Comparison of ENCODE assay signal across 20 cellular contexts in genomic region chr11:67320691-67321090, GRCh38. TPM values are rescaled to one million over a fixed set of nuclear protein-coding genes. Genes with fewer than 3 reads are reported as not detected.
A peak's percentile ranks its signal among the peaks of the same experiment; 100 is the strongest.
DNase-seq lines count a peak whose midpoint lies in the region; ATAC-seq and TF ChIP-seq lines count a peak whose summit lies in the region.
"Had no signal": no experiment of that assay in that cellular context is flagged by ENCODE, and none has a peak within 500 bp of the region (broad histone marks: within the 10 kb centered on the region; RNA-seq: fewer than 3 reads in every experiment).

No MANE protein-coding gene starts in this region.

- H3K4me1 ChIP-seq in left ventricle myocardium inferior: peaks cover 30% of the 10 kb centered on the region

- H3K36me3 Mint-ChIP-seq in activated CD4-positive, alpha-beta T cell treated with anti-CD3 and anti-CD28 coated beads, Interleukin-2, amount 10 ng/mL, durations not matched to agents 24 days and 14 days (ENCODE audit: low read depth): peaks cover 4% of the 10 kb centered on the region

- intact Hi-C loops in activated CD4-positive, alpha-beta T cell treated with anti-CD3 and anti-CD28 coated beads, Interleukin-2, amount 10 ng/mL, durations not matched to agents 24 days and 14 days (cut with micrococcal nuclease): no loop called here
- intact Hi-C loops in Right ventricle myocardium inferior (cut with DNase I) (no loop called here), left ventricle myocardium inferior (cut with micrococcal nuclease) (no loop called here), posterior vena cava (cut with DNase I) (no loop called here)

- H3K27me3 Mint-ChIP-seq in activated CD4-positive, alpha-beta T cell treated with anti-CD3 and anti-CD28 coated beads, Interleukin-2, amount 10 ng/mL, durations not matched to agents 24 days and 14 days: peaks cover 6% of the 10 kb centered on the region
- H3K27me3 Mint-ChIP-seq: B cell; CD4-positive, alpha-beta T cell had no signal

- ATAC-seq in Right ventricle myocardium inferior: no peak
- no peak for ATAC-seq in HG02642 (IDR thresholded peaks at IDR 0.05; ENCODE audit: poor library complexity, unreplicated experiment)
- no peak for ATAC-seq in GM18511 (IDR thresholded peaks at IDR 0.05; ENCODE audit: unreplicated experiment)
- ATAC-seq: A549; CD8-positive, alpha-beta T cell had no signal

- H3K4me3 ChIP-seq in left ventricle myocardium inferior: no peak overlapping the region
- H3K4me3 ChIP-seq: A549; BLaER1 treated with 17β-estradiol and CSF1 and Interleukin-3, amounts not matched to agents 10 nM and 100 nM had no signal

- no peak overlapping the region for H3K27ac ChIP-seq in left ventricle myocardium inferior (replicated peaks)
- H3K27ac ChIP-seq: 22Rv1; A549; BLaER1 treated with 17β-estradiol and CSF1 and Interleukin-3, amounts not matched to agents 10 nM and 100 nM; C4-2B had no signal

- no peak for TF ChIP-seq CTCF in left ventricle myocardium inferior (IDR thresholded peaks at IDR 0.05; ENCODE audit: borderline replicate concordance)

- H3K9me3 Mint-ChIP-seq in activated CD4-positive, alpha-beta T cell treated with anti-CD3 and anti-CD28 coated beads, Interleukin-2, amount 10 ng/mL, durations not matched to agents 24 days and 14 days: no peaks in the 10 kb centered on the region
- H3K9me3 Mint-ChIP-seq: CD4-positive, alpha-beta T cell; CD8-positive, alpha-beta T cell had no signal

- H3K4me1 Mint-ChIP-seq in activated CD4-positive, alpha-beta T cell treated with anti-CD3 and anti-CD28 coated beads, Interleukin-2, amount 10 ng/mL, durations not matched to agents 24 days and 14 days: peaks cover 13% of the 10 kb centered on the region

- H3K4me3 Mint-ChIP-seq in activated CD4-positive, alpha-beta T cell treated with anti-CD3 and anti-CD28 coated beads, Interleukin-2, amount 10 ng/mL, durations not matched to agents 24 days and 14 days: no peak overlapping the region
- H3K4me3 Mint-ChIP-seq: B cell; CD4-positive, alpha-beta T cell; CD8-positive, alpha-beta T cell had no signal

- H3K9me3 ChIP-seq in left ventricle myocardium inferior (replicated peaks): no peaks in the 10 kb centered on the region
- H3K9me3 ChIP-seq: A549; BLaER1 treated with 17β-estradiol and CSF1 and Interleukin-3, amounts not matched to agents 10 nM and 100 nM; Caco-2 had no signal

- H3K27ac Mint-ChIP-seq in activated CD4-positive, alpha-beta T cell treated with anti-CD3 and anti-CD28 coated beads, Interleukin-2, amount 10 ng/mL, durations not matched to agents 24 days and 14 days: no peak overlapping the region
- H3K27ac Mint-ChIP-seq: B cell; CD4-positive, alpha-beta T cell; CD8-positive, alpha-beta T cell had no signal

- no peaks in the 10 kb centered on the region for H3K27me3 ChIP-seq in left ventricle myocardium inferior (ENCODE audit: low read depth)

- H3K36me3 ChIP-seq in left ventricle myocardium inferior: no peaks in the 10 kb centered on the region

- DNase-seq in activated CD4-positive, alpha-beta T cell treated with anti-CD3 and anti-CD28 coated beads, Interleukin-2, amount 10 ng/mL, durations not matched to agents 24 days and 14 days: peak; percentile 51
- DNase-seq in activated CD4-positive, alpha-beta T cell treated with anti-CD3 and anti-CD28 coated beads for 1 hour: no peak
- DNase-seq in Right ventricle myocardium inferior (ENCODE audit: missing footprints): peak; percentile 7
- no peak for DNase-seq in left ventricle myocardium inferior
- peak; percentile 57 for DNase-seq in mesenteric fat pad (ENCODE audit: low spot score)
- DNase-seq in posterior vena cava (ENCODE audit: low spot score): peak; percentile 50
- DNase-seq: AML-193; Caco-2; Calu3; CD4-positive, alpha-beta T cell; CD8-positive, alpha-beta T cell; DMS79 treated with DMSO at 0.1 percent for 48 hours; GF-D8 had no signal

RNA-seq across cellular contexts. Expression of gene SSH3, which starts 17.4 kb away (rescaled TPM):
- total RNA-seq in activated CD4-positive, alpha-beta T cell treated with anti-CD3 and anti-CD28 coated beads, Interleukin-2, amount 10 ng/mL, durations not matched to agents 24 days and 14 days: 7.1 and 8.1 TPM in 2 replicates
- 15.8 TPM for total RNA-seq in Right ventricle myocardium inferior
- total RNA-seq in left ventricle myocardium inferior: 14.9 TPM
- total RNA-seq in mesenteric fat pad: 19.9 TPM
- 10 to 100 TPM; 23.5 to 26.2 TPM for total RNA-seq in posterior vena cava

RNA-seq across cellular contexts. Expression of gene ANKRD13D, which starts 31.6 kb away (rescaled TPM):
- total RNA-seq in activated CD4-positive, alpha-beta T cell treated with anti-CD3 and anti-CD28 coated beads, Interleukin-2, amount 10 ng/mL, durations not matched to agents 24 days and 14 days: 114 and 124 TPM in 2 replicates
- total RNA-seq in Right ventricle myocardium inferior (15.2 TPM), left ventricle myocardium inferior (11.8 TPM), mesenteric fat pad (42.5 TPM), posterior vena cava (10 to 100 TPM; 40.7 to 42.8 TPM)

RNA-seq across cellular contexts. Expression of gene POLD4, which starts 32.7 kb away (rescaled TPM):
- total RNA-seq in activated CD4-positive, alpha-beta T cell treated with anti-CD3 and anti-CD28 coated beads, Interleukin-2, amount 10 ng/mL, durations not matched to agents 24 days and 14 days: 36.0 and 36.4 TPM in 2 replicates
- 49.7 TPM for total RNA-seq in Right ventricle myocardium inferior
- total RNA-seq in left ventricle myocardium inferior: 47.0 TPM
- total RNA-seq in mesenteric fat pad: 72.9 TPM
- total RNA-seq in posterior vena cava: 10 to 100 TPM; 56.1 to 60.9 TPM

RNA-seq across cellular contexts. Expression of gene CLCF1, which starts 52.7 kb away (rescaled TPM):
- total RNA-seq in activated CD4-positive, alpha-beta T cell treated with anti-CD3 and anti-CD28 coated beads, Interleukin-2, amount 10 ng/mL, durations not matched to agents 24 days and 14 days: 0.63 and 0.66 TPM in 2 replicates
- total RNA-seq in Right ventricle myocardium inferior: 0.51 TPM
- total RNA-seq in left ventricle myocardium inferior: 0.82 TPM
- total RNA-seq in mesenteric fat pad: 7.7 TPM
- 10 to 100 TPM; 10.0 to 15.2 TPM for total RNA-seq in posterior vena cava

RNA-seq across cellular contexts. Expression of gene GRK2, which starts 54.4 kb away (rescaled TPM):
- 244 and 248 TPM in 2 replicates for total RNA-seq in activated CD4-positive, alpha-beta T cell treated with anti-CD3 and anti-CD28 coated beads, Interleukin-2, amount 10 ng/mL, durations not matched to agents 24 days and 14 days
- total RNA-seq in Right ventricle myocardium inferior: 54.1 TPM
- total RNA-seq in left ventricle myocardium inferior: 53.8 TPM
- 60.2 TPM for total RNA-seq in mesenteric fat pad
- total RNA-seq in posterior vena cava: 10 to 100 TPM; 50.4 to 58.2 TPM

Comparison
In these comparisons a context has a peak if more than half of its experiments do, and no peak if none do; other contexts are left out.
1. DNase-seq: peak in activated CD4-positive, alpha-beta T cell treated with anti-CD3 and anti-CD28 coated beads, Interleukin-2, amount 10 ng/mL, durations not matched to agents 24 days and 14 days (single experiment), Right ventricle myocardium inferior (single experiment), mesenteric fat pad (single experiment) and posterior vena cava (single experiment); none in activated CD4-positive, alpha-beta T cell treated with anti-CD3 and anti-CD28 coated beads for 1 hour (single experiment) and left ventricle myocardium inferior (single experiment).